Comparison of ENCODE assay signal across 23 cellular contexts in genomic region chr18:72539861-72540260, GRCh38. TPM values are rescaled to one million over a fixed set of nuclear protein-coding genes. Genes with fewer than 3 reads are reported as not detected.
"Had no signal": no experiment of that assay in that cellular context is flagged by ENCODE, and none has a peak within 500 bp of the region (broad histone marks: within the 10 kb centered on the region; RNA-seq: fewer than 3 reads in every experiment).

No MANE protein-coding gene starts in this region.

- H3K9me3 Mint-ChIP-seq: activated naive CD4-positive, alpha-beta T cell treated with anti-CD3 and anti-CD28 coated beads, Interleukin-2, amount 50 U/mL, for 72 hours; stimulated activated naive B cell treated with anti-CD40 and anti-IgM and Interleukin-4, amounts not matched to agents 10 μg/mL and 1 μg/mL and 100 μg/mL, for 72 hours had no signal

- H3K27me3 ChIP-seq: testis had no signal

- H3K4me3 ChIP-seq: hepatocyte, lower lobe of right lung, testis had no signal

- H3K27ac ChIP-seq: brain microvascular endothelial cell, foreskin keratinocyte, hepatocyte, lower lobe of right lung, testis had no signal

- H3K4me1 Mint-ChIP-seq: immature natural killer cell had no signal

- H3K4me3 Mint-ChIP-seq: immature natural killer cell; naive B cell; stimulated activated naive B cell treated with anti-CD40 and anti-IgM and Interleukin-4, amounts not matched to agents 10 μg/mL and 1 μg/mL and 100 μg/mL, for 72 hours; WTC11 had no signal

- ATAC-seq: activated naive CD4-positive, alpha-beta T cell treated with anti-CD3 and anti-CD28 coated beads, Interleukin-2, amount 50 U/mL, for 72 hours; foreskin keratinocyte; left lobe of liver; lower lobe of right lung; stimulated activated naive B cell treated with anti-CD40 and anti-IgM and Interleukin-4, amounts not matched to agents 10 μg/mL and 1 μg/mL and 100 μg/mL, for 72 hours; WTC11 had no signal

- DNase-seq: activated T-cell treated with anti-CD3 and anti-CD28 coated beads, Interleukin-2, amount 50 U/mL, for 1 hour; aorta; brain microvascular endothelial cell; central memory CD4-positive, alpha-beta T cell; dermis blood vessel endothelial cell; effector memory CD4-positive, alpha-beta T cell; foreskin keratinocyte; immature natural killer cell; lower lobe of right lung; mesendoderm; naive B cell; stimulated activated CD4-positive, alpha-beta T cell treated with anti-CD3 and anti-CD28 coated beads, Interleukin-2, amount 100 ng/mL, for 48 hours; stimulated activated CD8-positive, alpha-beta memory T cell treated with anti-CD3 and anti-CD28 coated beads, Interleukin-4, amount 100 ng/mL, for 48 hours; stimulated activated naive B cell treated with anti-CD40 and anti-IgM and Interleukin-4, amounts not matched to agents 10 μg/mL and 1 μg/mL and 100 μg/mL, for 72 hours; T1000; testis; trophoblast cell had no signal

- H3K27ac Mint-ChIP-seq: activated naive CD4-positive, alpha-beta T cell treated with anti-CD3 and anti-CD28 coated beads, Interleukin-2, amount 50 U/mL, for 72 hours; immature natural killer cell; naive B cell; stimulated activated naive B cell treated with anti-CD40 and anti-IgM and Interleukin-4, amounts not matched to agents 10 μg/mL and 1 μg/mL and 100 μg/mL, for 72 hours; WTC11 had no signal

RNA-seq across cellular contexts. Expression of gene CBLN2, which starts 4.3 kb away (rescaled TPM):
- total RNA-seq: activated naive CD4-positive, alpha-beta T cell treated with anti-CD3 and anti-CD28 coated beads, Interleukin-2, amount 50 U/mL, for 72 hours; dermis blood vessel endothelial cell; foreskin keratinocyte; left lobe of liver; lower lobe of right lung; osteoblast; posterior vena cava; WTC11 had no signal
